Comparison of ENCODE assay signal across 7 cellular contexts in the genomic region with DNA sequence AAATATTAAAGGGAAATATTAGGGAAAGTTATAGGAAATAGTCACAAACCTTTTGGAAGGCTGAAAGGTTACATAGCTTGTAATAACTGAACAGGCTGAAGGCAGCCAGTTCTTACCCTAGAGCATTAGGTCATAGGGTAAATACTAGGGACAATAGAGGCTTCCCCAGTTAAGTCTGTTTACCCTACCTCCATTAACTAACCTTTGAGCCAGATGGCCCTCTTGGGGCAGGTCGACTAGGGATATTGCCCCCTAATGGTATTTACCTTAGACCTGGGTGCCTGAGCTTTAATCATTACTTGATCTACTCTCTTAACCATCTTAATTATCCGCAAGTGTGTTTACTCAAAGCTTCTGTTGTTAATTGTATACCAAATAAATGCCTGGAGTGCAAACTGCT. TPM values are rescaled to one million over a fixed set of nuclear protein-coding genes. Genes with fewer than 3 reads are reported as not detected.
DNase-seq lines count a peak whose midpoint lies in the region; ATAC-seq, FAIRE-seq and TF ChIP-seq lines count a peak whose summit lies in the region.
"Not testable (repeated sequence)": the region's sequence is repeated elsewhere in the genome, so short reads cannot be mapped to it uniquely, and the experiment has no call there.

No MANE protein-coding gene starts in this region.

- H3K79me2 ChIP-seq in K562 (ENCODE audit: control insufficient read depth, insufficient read depth, low read length), result not testable (repeated sequence)

- TF ChIP-seq RAD21 in K562 (CRISPR knock-in tag; conservative IDR thresholded peaks at IDR 0.05 in 1 of 2, IDR thresholded peaks at IDR 0.05 in 1 of 2), result not testable (repeated sequence)

- H3K4me3 ChIP-seq in K562, result not testable (repeated sequence)

- H3K27ac Mint-ChIP-seq in progenitor cell of endocrine pancreas, result peak overlapping the region; percentile 19

- CTCF ChIA-PET in K562 (lab: Yijun Ruan, JAX; ENCODE audit: low intra/inter-chr PET ratio), result not testable (repeated sequence)

- not testable (repeated sequence) for H3K36me3 Mint-ChIP-seq in progenitor cell of endocrine pancreas (ENCODE audit: insufficient read depth)

- in situ Hi-C loops in K562 (cut with MboI), result not testable (repeated sequence)

- not testable (repeated sequence) for TF ChIP-seq EP300 in K562 (IDR thresholded peaks at IDR 0.05; ENCODE audit: low read length)

- intact Hi-C loops in K562 (cut with micrococcal nuclease), result loop anchor here (10.0 kb wide), 1 partner anchor 111 kb away; no protein-coding TSS in a partner anchor

- H2AFZ ChIP-seq in K562 (ENCODE audit: low read depth, low read length), result not testable (repeated sequence)

- H3K9ac ChIP-seq in K562 (ENCODE audit: insufficient read depth in 1 of 2, low read depth in 2 of 2, low read length in 2 of 2), result not testable (repeated sequence)

- not testable (repeated sequence) for H4K20me1 ChIP-seq in K562 (replicated peaks; ENCODE audit: control insufficient read depth, insufficient read depth, low read length)

- H3K4me3 Mint-ChIP-seq in progenitor cell of endocrine pancreas (ENCODE audit: low read depth), result not testable (repeated sequence)

- not testable (repeated sequence) for H3K4me2 ChIP-seq in K562 (ENCODE audit: insufficient read depth, low read length)

- POLR2A ChIA-PET in K562 (lab: Yijun Ruan, JAX), result not testable (repeated sequence)

- not testable (repeated sequence) for H3K9me3 ChIP-seq in K562 (replicated peaks; ENCODE audit: control insufficient read depth, insufficient read depth, low read depth, low read length)

- 25% methylated on average over 2 of the region's 2 CpGs for WGBS in K562 (ENCODE audit: insufficient coverage, low coverage, missing lambda C conversion rate)

- H3K27ac ChIP-seq in K562 (ENCODE audit: extremely low read depth, low read depth, low read length), result peak overlapping the region; percentile 73

- not testable (repeated sequence) for H3K27me3 Mint-ChIP-seq in progenitor cell of endocrine pancreas

- not testable (repeated sequence) for TF ChIP-seq POLR2A in K562 (conservative IDR thresholded peaks at IDR 0.05)

- H3K36me3 ChIP-seq in K562 (ENCODE audit: control insufficient read depth, insufficient read depth, low read length), result not testable (repeated sequence)

- not testable (repeated sequence) for H3K9me1 ChIP-seq in K562 (ENCODE audit: control insufficient read depth, insufficient read depth, low read length)

- peaks cover 0 to 11% of the 10 kb centered on the region in 2 experiments; a peak in 3 of 5 replicates for H3K4me1 ChIP-seq in K562 (replicated peaks in 1 of 2; ENCODE audit: control insufficient read depth in 2 of 2, insufficient read depth in 2 of 2, low read length in 2 of 2)

- H3K27me3 ChIP-seq in K562 (ENCODE audit: control insufficient read depth in 2 of 2, insufficient read depth in 2 of 2, low read length in 2 of 2), result not testable (repeated sequence)

- peaks cover 34% of the 10 kb centered on the region for H3K9me3 Mint-ChIP-seq in progenitor cell of endocrine pancreas (ENCODE audit: low read depth)

- TF ChIP-seq CTCF in K562 (IDR thresholded peaks at IDR 0.05 in 2 of 3, conservative IDR thresholded peaks at IDR 0.05 in 1 of 3; ENCODE audit: insufficient read depth in 2 of 3, low read depth in 1 of 3, low read length in 3 of 3); progenitor cell of endocrine pancreas (IDR thresholded peaks at IDR 0.05; ENCODE audit: unreplicated experiment): not testable (repeated sequence)

- DNase-seq in DMS153 (lab: John Stamatoyannopoulos, UW) (peak; percentile 86), ELF-1 (ENCODE audit: low read depth, low spot score) (peak; percentile 26), NCI-H146 (lab: John Stamatoyannopoulos, UW) (peak; percentile 38), NCI-H510A treated with DMSO at 0.1 percent for 48 hours (lab: John Stamatoyannopoulos, UW) (peak; percentile 23), NCI-H774 (lab: John Stamatoyannopoulos, UW) (peak; percentile 83)
- DNase-seq in K562 (ENCODE audit: extremely low read depth in 1 of 4, low spot score in 3 of 4); progenitor cell of endocrine pancreas (ENCODE audit: low spot score, unreplicated experiment): not testable (repeated sequence)

- not testable (repeated sequence) for BruUV-seq in K562 (replicated peaks; lab: Mats Ljungman, UMichigan)

- not testable (repeated sequence) for FAIRE-seq in K562 (lab: Jason Lieb, UNC)

- ATAC-seq in K562, result not testable (repeated sequence)

- H3K4me1 Mint-ChIP-seq in progenitor cell of endocrine pancreas (ENCODE audit: low read depth), result peaks cover 33% of the 10 kb centered on the region

RNA-seq across cellular contexts. Expression of a gene that starts 36.8 kb away (rescaled TPM):
- 7.3 and 11.6 TPM in 2 replicates for total RNA-seq in K562 (2011; cell fraction: chromatin; rRNA removed; ENCODE audit: low replicate concordance)
- 5.5 and 5.8 TPM in 2 replicates for total RNA-seq in K562 (2011; cell fraction: nucleolus; rRNA removed)
- 4.9 and 7.0 TPM in 2 replicates for total RNA-seq in K562 (2011; cell fraction: nucleoplasm; rRNA removed)
- total RNA-seq in K562 (2014; rRNA removed), result 7.0 and 8.1 TPM in 2 replicates
- 9.0 and 9.1 TPM in 2 replicates for total RNA-seq in K562 (2014; rRNA removed; fragmentation: Illumina TruSeq; extraction: Trizol)
- total RNA-seq in K562 (2015; rRNA removed; fragmentation: Illumina TruSeq; extraction: Trizol), result 7.1 and 7.5 TPM in 2 replicates
- total RNA-seq in K562 (2021), result 8.8 and 9.6 TPM in 2 replicates
- polyA plus RNA-seq in K562 (2011; rRNA removed), result 1.9 and 8.1 TPM in 2 replicates
- 0.63 and 4.4 TPM in 2 replicates for polyA plus RNA-seq in K562 (2011; cell fraction: cytosol; rRNA removed)
- polyA plus RNA-seq in K562 (2011; cell fraction: nucleus; rRNA removed), result 0.56 and 2.9 TPM in 2 replicates
- polyA plus RNA-seq in K562 (2012), result 6.6 and 7.7 TPM in 2 replicates
- 7.8 and 8.1 TPM in 2 replicates for polyA plus RNA-seq in K562 (2014; fragmentation: Illumina TruSeq; extraction: Trizol)
- polyA plus RNA-seq in K562 (2014; fragmentation: Nextera tagmentation; extraction: Ambion mirVana), result 1 to 10 TPM; 1.5 to 1.6 TPM
- 5.3 and 5.6 TPM in 2 replicates for polyA plus RNA-seq in K562 (2014; rRNA removed)
- 2.8 and 16.1 TPM in 2 replicates for polyA minus RNA-seq in K562 (2011; rRNA and poly(A)+ RNA removed)
- polyA minus RNA-seq in K562 (2011; cell fraction: cytosol; rRNA and poly(A)+ RNA removed), result 5.3 TPM in 1 of 2 replicates, not detected in the other
- polyA minus RNA-seq in K562 (2011; cell fraction: nucleus; rRNA and poly(A)+ RNA removed), result 1.6 and 5.0 TPM in 2 replicates
- total RNA-seq in progenitor cell of endocrine pancreas, result 11.3 and 12.0 TPM in 2 replicates
